ENCODE assay signal across 1 cellular context in the genomic region with DNA sequence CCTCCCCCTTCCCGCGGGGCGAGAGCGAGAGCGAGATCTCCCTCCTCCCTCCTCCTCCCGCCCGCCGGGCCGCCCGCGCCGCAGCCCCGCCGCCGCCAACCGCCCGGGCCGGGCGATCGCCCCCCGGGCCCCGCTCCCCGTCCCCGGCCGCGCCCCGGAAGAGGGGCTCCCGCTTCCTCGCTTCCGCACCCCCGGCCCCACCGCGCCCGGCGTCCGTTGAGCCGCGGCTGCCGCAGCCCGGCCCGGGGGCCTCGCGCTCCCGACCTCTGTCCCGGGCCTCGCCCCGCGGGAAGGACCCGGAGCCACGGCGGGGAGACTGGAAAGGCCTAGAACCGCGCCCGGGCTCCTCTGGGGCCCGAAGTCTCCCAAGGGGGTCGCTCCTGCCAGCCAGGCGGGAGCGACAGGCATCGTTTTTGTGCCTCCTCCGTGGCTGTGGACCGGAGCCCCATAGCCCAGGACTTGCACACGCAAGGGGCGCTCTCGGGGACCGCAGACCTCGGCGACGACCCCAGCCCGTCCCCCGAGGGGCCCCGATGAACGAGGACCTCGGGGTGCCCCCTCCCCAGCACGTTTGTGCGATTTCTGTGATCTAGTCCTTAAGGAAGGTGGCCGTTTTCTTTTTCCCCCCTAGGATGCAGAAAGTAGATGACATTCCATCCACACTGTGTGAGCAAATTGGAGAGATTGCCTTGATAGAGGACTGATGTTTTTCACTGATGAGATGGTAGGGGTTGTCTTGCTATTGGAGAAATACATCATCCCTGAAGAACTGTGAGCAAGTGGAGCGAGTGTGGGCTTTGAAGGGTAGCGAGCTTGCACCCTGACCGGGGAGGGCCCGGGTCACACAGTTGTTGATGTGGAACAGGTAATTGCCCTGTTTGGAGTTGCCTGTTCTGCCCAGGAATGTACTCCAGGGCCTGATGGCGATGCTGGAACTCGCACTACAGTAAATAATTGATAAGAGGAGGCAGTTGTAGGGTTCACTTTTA.
TF ChIP-seq lines count a peak whose summit lies in the region.

No MANE protein-coding gene starts in this region.

TF ChIP-seq in HepG2, 621 proteins besides CTCF, POLR2A, EP300 and RAD21 (continued from another document and continues in another):
- no peak for TF ChIP-seq ZNF609 (CRISPR knock-in tag; IDR thresholded peaks at IDR 0.05; ENCODE audit: borderline replicate concordance)
- TF ChIP-seq ZNF672 (CRISPR knock-in tag; IDR thresholded peaks at IDR 0.05), result no peak
- no peak for TF ChIP-seq FOXO1 (CRISPR knock-in tag; IDR thresholded peaks at IDR 0.05)
- no peak for TF ChIP-seq ZNF44 (CRISPR knock-in tag; IDR thresholded peaks at IDR 0.05)
- no peak for TF ChIP-seq KAT2B (IDR thresholded peaks at IDR 0.05; ENCODE audit: borderline replicate concordance, low read depth, low read length)
- TF ChIP-seq ZNF160 (CRISPR knock-in tag; IDR thresholded peaks at IDR 0.05), result no peak
- TF ChIP-seq ZBTB49 (CRISPR knock-in tag; IDR thresholded peaks at IDR 0.05; ENCODE audit: borderline replicate concordance), result no peak
- TF ChIP-seq ZFP82 (CRISPR knock-in tag; IDR thresholded peaks at IDR 0.05; ENCODE audit: borderline replicate concordance), result no peak
- TF ChIP-seq NONO (IDR thresholded peaks at IDR 0.05), result no peak
- TF ChIP-seq NONO (CRISPR knock-in tag; conservative IDR thresholded peaks at IDR 0.05), result peak; percentile 67; the same call in 1 of the 2 replicates
- no peak for TF ChIP-seq HMG20B (CRISPR knock-in tag; conservative IDR thresholded peaks at IDR 0.05)
- TF ChIP-seq, protein P1, sequence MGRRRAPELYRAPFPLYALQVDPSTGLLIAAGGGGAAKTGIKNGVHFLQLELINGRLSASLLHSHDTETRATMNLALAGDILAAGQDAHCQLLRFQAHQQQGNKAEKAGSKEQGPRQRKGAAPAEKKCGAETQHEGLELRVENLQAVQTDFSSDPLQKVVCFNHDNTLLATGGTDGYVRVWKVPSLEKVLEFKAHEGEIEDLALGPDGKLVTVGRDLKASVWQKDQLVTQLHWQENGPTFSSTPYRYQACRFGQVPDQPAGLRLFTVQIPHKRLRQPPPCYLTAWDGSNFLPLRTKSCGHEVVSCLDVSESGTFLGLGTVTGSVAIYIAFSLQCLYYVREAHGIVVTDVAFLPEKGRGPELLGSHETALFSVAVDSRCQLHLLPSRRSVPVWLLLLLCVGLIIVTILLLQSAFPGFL (CRISPR knock-in tag; IDR thresholded peaks at IDR 0.05), result no peak
- TF ChIP-seq RELA (CRISPR knock-in tag; IDR thresholded peaks at IDR 0.05), result no peak
- TF ChIP-seq HMG20A (CRISPR knock-in tag; IDR thresholded peaks at IDR 0.05; ENCODE audit: borderline replicate concordance), result no peak
- TF ChIP-seq, protein P2, sequence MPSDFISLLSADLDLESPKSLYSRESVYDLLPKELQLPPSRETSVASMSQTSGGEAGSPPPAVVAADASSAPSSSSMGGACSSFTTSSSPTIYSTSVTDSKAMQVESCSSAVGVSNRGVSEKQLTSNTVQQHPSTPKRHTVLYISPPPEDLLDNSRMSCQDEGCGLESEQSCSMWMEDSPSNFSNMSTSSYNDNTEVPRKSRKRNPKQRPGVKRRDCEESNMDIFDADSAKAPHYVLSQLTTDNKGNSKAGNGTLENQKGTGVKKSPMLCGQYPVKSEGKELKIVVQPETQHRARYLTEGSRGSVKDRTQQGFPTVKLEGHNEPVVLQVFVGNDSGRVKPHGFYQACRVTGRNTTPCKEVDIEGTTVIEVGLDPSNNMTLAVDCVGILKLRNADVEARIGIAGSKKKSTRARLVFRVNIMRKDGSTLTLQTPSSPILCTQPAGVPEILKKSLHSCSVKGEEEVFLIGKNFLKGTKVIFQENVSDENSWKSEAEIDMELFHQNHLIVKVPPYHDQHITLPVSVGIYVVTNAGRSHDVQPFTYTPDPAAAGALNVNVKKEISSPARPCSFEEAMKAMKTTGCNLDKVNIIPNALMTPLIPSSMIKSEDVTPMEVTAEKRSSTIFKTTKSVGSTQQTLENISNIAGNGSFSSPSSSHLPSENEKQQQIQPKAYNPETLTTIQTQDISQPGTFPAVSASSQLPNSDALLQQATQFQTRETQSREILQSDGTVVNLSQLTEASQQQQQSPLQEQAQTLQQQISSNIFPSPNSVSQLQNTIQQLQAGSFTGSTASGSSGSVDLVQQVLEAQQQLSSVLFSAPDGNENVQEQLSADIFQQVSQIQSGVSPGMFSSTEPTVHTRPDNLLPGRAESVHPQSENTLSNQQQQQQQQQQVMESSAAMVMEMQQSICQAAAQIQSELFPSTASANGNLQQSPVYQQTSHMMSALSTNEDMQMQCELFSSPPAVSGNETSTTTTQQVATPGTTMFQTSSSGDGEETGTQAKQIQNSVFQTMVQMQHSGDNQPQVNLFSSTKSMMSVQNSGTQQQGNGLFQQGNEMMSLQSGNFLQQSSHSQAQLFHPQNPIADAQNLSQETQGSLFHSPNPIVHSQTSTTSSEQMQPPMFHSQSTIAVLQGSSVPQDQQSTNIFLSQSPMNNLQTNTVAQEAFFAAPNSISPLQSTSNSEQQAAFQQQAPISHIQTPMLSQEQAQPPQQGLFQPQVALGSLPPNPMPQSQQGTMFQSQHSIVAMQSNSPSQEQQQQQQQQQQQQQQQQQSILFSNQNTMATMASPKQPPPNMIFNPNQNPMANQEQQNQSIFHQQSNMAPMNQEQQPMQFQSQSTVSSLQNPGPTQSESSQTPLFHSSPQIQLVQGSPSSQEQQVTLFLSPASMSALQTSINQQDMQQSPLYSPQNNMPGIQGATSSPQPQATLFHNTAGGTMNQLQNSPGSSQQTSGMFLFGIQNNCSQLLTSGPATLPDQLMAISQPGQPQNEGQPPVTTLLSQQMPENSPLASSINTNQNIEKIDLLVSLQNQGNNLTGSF (CRISPR knock-in tag; IDR thresholded peaks at IDR 0.05), result no peak
- TF ChIP-seq GPN1 (CRISPR knock-in tag; IDR thresholded peaks at IDR 0.05; ENCODE audit: borderline replicate concordance), result no peak
- no peak for TF ChIP-seq CBX5 (CRISPR knock-in tag; IDR thresholded peaks at IDR 0.05; ENCODE audit: borderline replicate concordance)
- TF ChIP-seq ZNF773 (CRISPR knock-in tag; IDR thresholded peaks at IDR 0.05; ENCODE audit: borderline replicate concordance), result no peak
- 0 out of 2 replicates have a peak, but pooled peaks have one; percentile 21 for TF ChIP-seq SNAPC5 (CRISPR knock-in tag; IDR thresholded peaks at IDR 0.05; ENCODE audit: borderline replicate concordance)
- no peak for TF ChIP-seq DZIP1 (CRISPR knock-in tag; IDR thresholded peaks at IDR 0.05)
- no peak for TF ChIP-seq NFKB2 (CRISPR knock-in tag; IDR thresholded peaks at IDR 0.05; ENCODE audit: borderline replicate concordance)
